Comparison of ENCODE assay signal across 9 cellular contexts in the genomic region with DNA sequence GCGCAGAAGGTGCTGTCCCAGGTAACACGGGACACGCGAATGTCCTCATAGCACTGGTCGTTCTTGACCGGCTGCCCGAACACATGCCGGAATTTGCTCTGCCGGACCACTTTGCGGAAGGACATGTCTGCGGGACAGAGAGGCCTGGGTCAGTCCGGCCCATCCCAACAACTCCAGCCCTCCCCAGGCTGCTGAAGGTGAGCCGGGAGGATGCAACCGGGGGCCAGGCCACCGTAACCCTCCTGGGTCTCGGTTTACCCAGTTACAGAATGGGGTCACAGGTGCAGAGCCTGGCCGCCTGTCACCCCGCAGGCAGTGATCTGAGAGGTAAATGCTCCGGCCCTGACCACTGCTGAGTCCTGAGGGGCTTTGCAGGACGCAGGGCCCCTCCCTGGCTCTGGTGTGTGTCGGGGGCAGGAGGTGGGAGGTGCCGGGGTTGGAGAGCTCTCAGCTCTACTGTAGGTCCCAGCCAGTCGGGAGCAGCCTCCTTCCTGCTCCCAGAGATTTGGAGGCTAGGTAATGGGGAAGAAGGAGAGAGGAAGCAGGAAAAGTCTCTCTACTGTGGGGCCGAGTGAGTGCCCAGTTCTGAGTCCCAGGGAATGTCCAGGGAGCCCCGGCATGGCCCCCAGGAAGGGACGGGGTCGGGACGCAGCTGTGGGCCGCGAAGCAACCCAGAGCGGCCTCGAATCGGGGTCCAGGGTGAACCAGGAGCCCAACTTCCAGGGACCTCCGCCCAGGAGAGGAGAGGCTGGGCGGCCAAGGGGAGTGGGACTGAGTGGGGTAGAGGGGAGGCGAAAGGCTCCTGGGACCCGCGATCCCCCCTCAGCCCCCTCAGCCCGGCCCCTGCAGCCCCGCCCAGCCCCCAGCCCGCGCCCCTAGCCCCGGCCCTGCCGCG. TPM values are rescaled to one million over a fixed set of nuclear protein-coding genes. Genes with fewer than 3 reads are reported as not detected.
DNase-seq lines count a peak whose midpoint lies in the region; ATAC-seq and TF ChIP-seq lines count a peak whose summit lies in the region.
"Had no signal": no experiment of that assay in that cellular context is flagged by ENCODE, and none has a peak within 500 bp of the region (broad histone marks: within the 10 kb centered on the region; RNA-seq: fewer than 3 reads in every experiment).

No MANE protein-coding gene starts in this region.

- peak overlapping the region; percentile 87 for H3K27ac ChIP-seq in Panc1 (ENCODE audit: low read length)
- H3K27ac ChIP-seq in trophoblast cell (ENCODE audit: low read depth, low read length) = peak overlapping the region; percentile 53

- H2BK120ac ChIP-seq in trophoblast cell (ENCODE audit: insufficient read depth, low read length, poor library complexity) = peak overlapping the region; percentile 86

- TF ChIP-seq CTCF in Panc1 (IDR thresholded peaks at IDR 0.05) (no peak), GM13977 (IDR thresholded peaks at IDR 0.05; ENCODE audit: extremely low read depth, insufficient read depth, missing control alignments) (no peak)

- H3K27me3 ChIP-seq in Panc1 (ENCODE audit: control insufficient read depth, insufficient read depth, low read length) = no peaks in the 10 kb centered on the region
- H3K27me3 ChIP-seq in trophoblast cell (ENCODE audit: insufficient read depth, low read length) = no peaks in the 10 kb centered on the region

- H3K36me3 ChIP-seq in Panc1 (ENCODE audit: control insufficient read depth, insufficient read depth, low read length) (peaks cover 2% of the 10 kb centered on the region; the same call in 1 of the 2 replicates), trophoblast cell (ENCODE audit: control insufficient read depth in 1 of 2, insufficient read depth in 2 of 2, low read length in 2 of 2) (peaks cover 37 to 42% of the 10 kb centered on the region in 2 experiments)

- H3K18ac ChIP-seq in trophoblast cell (ENCODE audit: low read length) = peak overlapping the region; percentile 88

- peak overlapping the region; percentile 79 for H4K12ac ChIP-seq in trophoblast cell (ENCODE audit: low read depth, low read length)

- H4K91ac ChIP-seq in trophoblast cell (ENCODE audit: low read depth, low read length) = peak overlapping the region; percentile 91

- H3K79me2 ChIP-seq in trophoblast cell (ENCODE audit: control insufficient read depth, insufficient read depth, low read length, poor library complexity) = peaks cover 7% of the 10 kb centered on the region

- peak overlapping the region; percentile 78 to 87 for H3K4me3 ChIP-seq in Panc1 (ENCODE audit: low read depth in 2 of 2, low read length in 2 of 2)
- H3K4me3 ChIP-seq in trophoblast cell (ENCODE audit: low read depth, low read length) = peak overlapping the region; percentile 93

- H3K23ac ChIP-seq in trophoblast cell (ENCODE audit: low read length) = no peak overlapping the region

- peak; percentile 16 for ATAC-seq in Panc1
- ATAC-seq in esophagus mucosa = peak; percentile 7
- no peak for ATAC-seq in GM19351 (IDR thresholded peaks at IDR 0.05; ENCODE audit: unreplicated experiment)

- POLR2A ChIA-PET in Panc1 (lab: Charles Lee) = interaction anchor here (0.6 kb wide), 1 partner anchor 54 kb away, joined by 5 read pairs; no protein-coding TSS in a partner anchor

- no CpG with 5 or more reads among the region's 45 CpGs for WGBS in trophoblast cell (ENCODE audit: extremely low coverage, insufficient coverage, insufficient read length)

- peak overlapping the region; percentile 65 for H3K4me2 ChIP-seq in trophoblast cell (ENCODE audit: low read length)

- H4K8ac ChIP-seq in trophoblast cell (ENCODE audit: low read depth, low read length) = peak overlapping the region; percentile 89

- H3K9ac ChIP-seq in trophoblast cell (ENCODE audit: low read length) = peak overlapping the region; percentile 98

- intact Hi-C loops in Panc1 (cut with micrococcal nuclease; ENCODE audit: unreplicated experiment) = no loop called here

- H2BK12ac ChIP-seq in trophoblast cell (ENCODE audit: low read length) = peak overlapping the region; percentile 37

- H3K14ac ChIP-seq in trophoblast cell (ENCODE audit: low read length) = peak overlapping the region; percentile 95

- peaks cover 46% of the 10 kb centered on the region for H3K4me1 ChIP-seq in Panc1 (ENCODE audit: control insufficient read depth, insufficient read depth, low read length)
- peaks cover 5 to 9% of the 10 kb centered on the region in 2 experiments for H3K4me1 ChIP-seq in trophoblast cell (ENCODE audit: control insufficient read depth in 1 of 2, insufficient read depth in 2 of 2, low read length in 2 of 2)

- BruUV-seq in Panc1 (replicated peaks; lab: Mats Ljungman, UMichigan) = no TSS peak

- H2BK5ac ChIP-seq in trophoblast cell (ENCODE audit: low read depth, low read length, poor library complexity) = peak overlapping the region; percentile 59

- in situ Hi-C loops in Panc1 (cut with HindIII; ENCODE audit: low pct_unique_long_range_greater_than_20kb, low sequenced_read_pairs) = no loop called here
- in situ Hi-C loops in GM13977 (cut with MboI; ENCODE audit: low pct_unique_long_range_greater_than_20kb, low sequenced_read_pairs, unreplicated experiment) = no loop called here

- no peaks in the 10 kb centered on the region for H3K9me3 ChIP-seq in Panc1 (ENCODE audit: control insufficient read depth, insufficient read depth, low read depth, low read length)
- no peaks in the 10 kb centered on the region for H3K9me3 ChIP-seq in trophoblast cell (ENCODE audit: insufficient read depth, low read depth, low read length)

- no peak overlapping the region for H2AFZ ChIP-seq in trophoblast cell (ENCODE audit: insufficient read depth, low read length, poor library complexity)

- peaks cover 10% of the 10 kb centered on the region for H3K79me1 ChIP-seq in trophoblast cell (ENCODE audit: low read length)

- peak overlapping the region; percentile 97 for H2AK5ac ChIP-seq in trophoblast cell (ENCODE audit: low read length)

- H3K4ac ChIP-seq in trophoblast cell (ENCODE audit: low read depth, low read length) = peak overlapping the region; percentile 92

- peak; percentile 23 for DNase-seq in EH (ENCODE audit: low read depth)
- no peak for DNase-seq in Panc1 (ENCODE audit: low read depth, low spot score)
- DNase-seq in trophoblast cell = peak in 1 of 2 donors; percentile 36
- no peak for DNase-seq in cerebellum (ENCODE audit: low spot score)
- DNase-seq in GM13977 (ENCODE audit: low spot score) = no peak
- DNase-seq in UCSD-AML1 (lab: John Stamatoyannopoulos, UW; ENCODE audit: unreplicated experiment) = no peak

- CTCF ChIA-PET in Panc1 (lab: Charles Lee) = interaction anchor here (0.7 kb wide), 1 partner anchor 683 kb away, joined by 4 read pairs; no protein-coding TSS in a partner anchor

RNA-seq across cellular contexts. Expression of a gene that starts 0.5 kb away (rescaled TPM):
- 158 TPM for total RNA-seq in Panc1 (2021; ENCODE audit: unreplicated experiment)
- polyA plus RNA-seq in Panc1 (2012; ENCODE audit: insufficient read length) = 244 TPM
- 74.0 TPM for total RNA-seq in esophagus mucosa
- polyA plus RNA-seq in trophoblast cell (2013) = 122 and 131 TPM in 2 replicates
- 18.6 TPM for total RNA-seq in cerebellum

RNA-seq across cellular contexts. Expression of a gene that starts 5.3 kb away (rescaled TPM):
- total RNA-seq in Panc1 (2021; ENCODE audit: unreplicated experiment) (0.82 TPM), esophagus mucosa (2.5 TPM), cerebellum (0.91 TPM)
- polyA plus RNA-seq in Panc1 (2012; ENCODE audit: insufficient read length) = 2.0 TPM
- 0.22 and 0.33 TPM in 2 replicates for polyA plus RNA-seq in trophoblast cell (2013)

RNA-seq across cellular contexts. Expression of a gene that starts 9.8 kb away (rescaled TPM):
- total RNA-seq in Panc1 (2021; ENCODE audit: unreplicated experiment) = not detected
- not detected for polyA plus RNA-seq in Panc1 (2012; ENCODE audit: insufficient read length)
- total RNA-seq in esophagus mucosa = not detected
- not detected in 2 replicates for polyA plus RNA-seq in trophoblast cell (2013)
- total RNA-seq in cerebellum = not detected
- total RNA-seq: LHCN-M2 had no signal

RNA-seq across cellular contexts. Expression of a gene that starts 12.4 kb away (rescaled TPM):
- total RNA-seq in Panc1 (2021; ENCODE audit: unreplicated experiment) (not detected), esophagus mucosa (0.24 TPM), cerebellum (0.27 TPM)
- 0.70 TPM for polyA plus RNA-seq in Panc1 (2012; ENCODE audit: insufficient read length)
- 0.03 and 0.07 TPM in 2 replicates for polyA plus RNA-seq in trophoblast cell (2013)

RNA-seq across cellular contexts. Expression of a gene that starts 14.5 kb away (rescaled TPM):
- 68.5 TPM for total RNA-seq in Panc1 (2021; ENCODE audit: unreplicated experiment)
- 87.9 TPM for polyA plus RNA-seq in Panc1 (2012; ENCODE audit: insufficient read length)
- total RNA-seq in esophagus mucosa = 95.0 TPM
- 44.6 and 46.2 TPM in 2 replicates for polyA plus RNA-seq in trophoblast cell (2013)
- total RNA-seq in cerebellum = 15.8 TPM
